ENCODE assay signal across 30 cellular contexts in the genomic region with DNA sequence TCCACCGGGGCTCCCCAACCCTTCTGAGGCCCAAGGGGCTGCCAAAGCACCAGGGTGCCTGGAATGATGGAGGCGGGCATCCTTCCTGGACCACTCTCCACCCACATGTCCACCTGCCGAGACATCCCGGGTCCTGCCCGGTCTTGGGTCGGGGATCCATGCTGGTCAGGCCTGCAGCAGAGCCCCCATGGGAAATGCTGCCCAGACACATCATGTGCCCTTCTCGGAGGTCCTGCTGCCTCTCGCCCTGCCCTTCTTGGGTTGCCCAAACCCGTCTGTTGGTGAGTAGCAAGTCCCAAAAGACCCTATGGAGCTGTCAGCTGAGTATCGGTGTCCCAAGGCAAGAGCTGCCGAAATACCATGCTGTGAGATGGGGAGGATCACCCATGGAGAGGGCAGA.
"Had no signal": no experiment of that assay in that cellular context is flagged by ENCODE, and none has a peak within 500 bp of the region (broad histone marks: within the 10 kb centered on the region; RNA-seq: fewer than 3 reads in every experiment).

No MANE protein-coding gene starts in this region.

- FAIRE-seq: endometrium, endothelial cell of umbilical vein had no signal

- DNase-seq: activated B cell treated with CpG ODN at 0.5 μM for 24 hours; activated CD4-positive, alpha-beta T cell treated with anti-CD3 and anti-CD28 coated beads for 48 hours; activated CD4-positive, alpha-beta T cell treated with anti-CD3 and anti-CD28 coated beads, Interleukin-2, amount 50 U/mL, for 1 hour; activated CD4-positive, alpha-beta T cell treated with anti-CD3 and anti-CD28 coated beads, Interleukin-2, amount 50 U/mL, for 48 hours; activated CD8-positive, alpha-beta memory T cell treated with anti-CD3 and anti-CD28 coated beads for 24 hours; activated CD8-positive, alpha-beta T cell treated with anti-CD3 and anti-CD28 coated beads for 36 hours; activated gamma-delta T cell; activated naive CD4-positive, alpha-beta T cell; activated naive CD4-positive, alpha-beta T cell treated with anti-CD3 and anti-CD28 coated beads, Interleukin-2, amount 10 ng/mL, durations not matched to agents 7 days and 5 days; activated naive CD8-positive, alpha-beta T cell treated with anti-CD3 and anti-CD28 coated beads, Interleukin-2, amount 10 ng/mL, durations not matched to agents 7 days and 5 days; activated T-cell treated with anti-CD3 and anti-CD28 coated beads, Interleukin-2, amount 50 U/mL, for 4 hours; central memory CD4-positive, alpha-beta T cell; cerebellar nuclear complex; colonic mucosa; effector CD8-positive, alpha-beta T cell; esophagus squamous epithelium; foreskin melanocyte; T-cell; T1000; WERI-Rb-1 had no signal

- H3K4me1 ChIP-seq: colonic mucosa had no signal

- H3K36me3 ChIP-seq: ascending aorta, breast epithelium, cardiac muscle cell, colonic mucosa, esophagus squamous epithelium, WERI-Rb-1 had no signal

- ATAC-seq: activated CD4-positive, CD25-positive, alpha-beta regulatory T cell treated with anti-CD3 and anti-CD28 coated beads, Interleukin-2, amount 50 U/mL, for 24 hours; activated CD8-positive, alpha-beta T cell treated with anti-CD3 and anti-CD28 coated beads for 36 hours; activated naive CD4-positive, alpha-beta T cell treated with anti-CD3 and anti-CD28 coated beads, Interleukin-2, amount 50 U/mL, for 72 hours; activated T-cell treated with anti-CD3 and anti-CD28 coated beads, Interleukin-2, amount 50 U/mL, for 4 hours; activated T-helper 17 cell treated with anti-CD3 and anti-CD28 coated beads, Interleukin-2, amount 50 U/mL, for 72 hours; gastroesophageal sphincter; T-cell had no signal

- H3K4me3 ChIP-seq: ascending aorta, breast epithelium, cardiac muscle cell, colonic mucosa, esophagus squamous epithelium, gastroesophageal sphincter had no signal

- H3K27ac ChIP-seq: ascending aorta, breast epithelium, cardiac muscle cell, colonic mucosa, epithelial cell of prostate, esophagus squamous epithelium, gastroesophageal sphincter, WERI-Rb-1 had no signal

- H3K27me3 ChIP-seq: ascending aorta, breast epithelium, cardiac muscle cell, colonic mucosa, esophagus squamous epithelium, gastroesophageal sphincter had no signal

- H3K9me3 ChIP-seq: ascending aorta, breast epithelium, colonic mucosa, esophagus squamous epithelium, gastroesophageal sphincter had no signal
